ENCODE assay signal across 32 cellular contexts in the genomic region with DNA sequence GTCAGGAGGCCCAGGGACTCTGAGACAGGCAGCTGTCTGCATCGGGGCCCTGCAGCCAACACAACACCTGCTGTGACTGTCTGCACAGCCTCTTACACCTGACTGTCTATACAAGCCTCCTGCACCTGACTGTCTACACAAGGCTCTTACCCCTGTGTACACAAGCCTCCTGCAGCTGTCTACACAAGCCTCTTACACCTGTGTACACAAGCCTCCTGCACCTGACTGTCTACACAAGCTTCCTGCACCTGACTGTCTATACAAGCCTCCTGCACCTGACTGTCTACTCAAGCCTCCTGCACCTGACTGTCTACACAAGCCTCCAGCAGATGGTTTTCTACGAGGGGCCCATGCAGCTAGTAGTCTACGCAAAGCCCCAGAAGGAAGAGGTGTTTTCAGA. TPM values are rescaled to one million over a fixed set of nuclear protein-coding genes. Genes with fewer than 3 reads are reported as not detected.
DNase-seq lines count a peak whose midpoint lies in the region; TF ChIP-seq lines count a peak whose summit lies in the region.
"Had no signal": no experiment of that assay in that cellular context is flagged by ENCODE, and none has a peak within 500 bp of the region (broad histone marks: within the 10 kb centered on the region; RNA-seq: fewer than 3 reads in every experiment).

No MANE protein-coding gene starts in this region.

- no peak overlapping the region for H2BK12ac ChIP-seq in H9 (ENCODE audit: insufficient read length, low read depth, low read length)

- H3K27ac Mint-ChIP-seq in H9, result no peak overlapping the region
- no peak overlapping the region for H3K27ac Mint-ChIP-seq in activated naive CD8-positive, alpha-beta T cell treated with anti-CD3 and anti-CD28 coated beads for 36 hours
- H3K27ac Mint-ChIP-seq: activated naive CD4-positive, alpha-beta T cell treated with anti-CD3 and anti-CD28 coated beads for 36 hours; B cell; CD4-positive, alpha-beta memory T cell; dendritic cell treated with granulocyte-macrophage colony-stimulating factor and Interleukin-4, amounts not matched to agents 40 ng/mL and 50 ng/mL, for 4 days; mesothelial cell of epicardium; stimulated activated naive CD8-positive, alpha-beta T cell treated with anti-CD3 and anti-CD28 coated beads, Interleukin-15, Interleukin-2, amounts not matched to agents 100 ng/mL and 50 ng/mL, for 24 hours; T-helper 1 cell treated with Interleukin-12 subunit alpha and Interleukin-12 subunit beta and Interleukin-4 antibody, amounts not matched to agents 30 μg/mL and 1 μg/mL, for 36 hours had no signal

- no peak overlapping the region for H2BK120ac ChIP-seq in H9 (ENCODE audit: low read depth, low read length, poor library complexity, severe bottlenecking)

- H3K9me3 Mint-ChIP-seq in H9, result no peaks in the 10 kb centered on the region
- H3K9me3 Mint-ChIP-seq in activated naive CD8-positive, alpha-beta T cell treated with anti-CD3 and anti-CD28 coated beads for 36 hours, result no peaks in the 10 kb centered on the region
- H3K9me3 Mint-ChIP-seq: activated naive CD4-positive, alpha-beta T cell treated with anti-CD3 and anti-CD28 coated beads for 36 hours; dendritic cell treated with granulocyte-macrophage colony-stimulating factor and Interleukin-4, amounts not matched to agents 40 ng/mL and 50 ng/mL, for 4 days; mesothelial cell of epicardium; stimulated activated naive CD8-positive, alpha-beta T cell treated with anti-CD3 and anti-CD28 coated beads, Interleukin-15, Interleukin-2, amounts not matched to agents 100 ng/mL and 50 ng/mL, for 24 hours; T-helper 1 cell treated with Interleukin-12 subunit alpha and Interleukin-12 subunit beta and Interleukin-4 antibody, amounts not matched to agents 30 μg/mL and 1 μg/mL, for 36 hours had no signal

- TF ChIP-seq CTCF in H9 (conservative IDR thresholded peaks at IDR 0.05), result no peak
- no peak for TF ChIP-seq CTCF in coronary artery (IDR thresholded peaks at IDR 0.05)
- TF ChIP-seq CTCF in foreskin fibroblast (IDR thresholded peaks at IDR 0.05; ENCODE audit: low read depth, low read length), result no peak

- no peak overlapping the region for H2AK5ac ChIP-seq in H9 (ENCODE audit: insufficient read length, low read length)

- H2BK5ac ChIP-seq in H9 (ENCODE audit: insufficient read length, low read length), result no peak overlapping the region

- peaks cover 62% of the 10 kb centered on the region for H3K27me3 Mint-ChIP-seq in H9 (ENCODE audit: low read depth)
- H3K27me3 Mint-ChIP-seq in activated naive CD8-positive, alpha-beta T cell treated with anti-CD3 and anti-CD28 coated beads for 36 hours, result peaks cover 29% of the 10 kb centered on the region

- H3K27me3 ChIP-seq in H9 (ENCODE audit: insufficient read depth, low read length), result peaks cover 8% of the 10 kb centered on the region; the same call in 1 of the 2 replicates

- no peaks in the 10 kb centered on the region for H3K36me3 Mint-ChIP-seq in H9 (ENCODE audit: insufficient read depth in 1 of 3, low read depth in 3 of 3)
- H3K36me3 Mint-ChIP-seq in activated naive CD8-positive, alpha-beta T cell treated with anti-CD3 and anti-CD28 coated beads for 36 hours, result no peaks in the 10 kb centered on the region
- H3K36me3 Mint-ChIP-seq: CD4-positive, alpha-beta memory T cell; naive B cell had no signal

- DNase-seq in H9 (peak; percentile 10), NCI-H128 (lab: John Stamatoyannopoulos, UW; ENCODE audit: unreplicated experiment) (peak; percentile 46), NCI-H2171 treated with DMSO at 0.1 percent for 48 hours (lab: John Stamatoyannopoulos, UW) (peak; percentile 84), coronary artery (ENCODE audit: low spot score) (peak; percentile 50), foreskin fibroblast (no peak), activated T-cell treated with anti-CD3 and anti-CD28 coated beads for 4 hours (no peak)
- DNase-seq in activated naive CD8-positive, alpha-beta T cell treated with anti-CD3 and anti-CD28 coated beads for 36 hours, result no peak
- DNase-seq: ACHN; activated CD4-positive, alpha-beta T cell treated with anti-CD3 and anti-CD28 coated beads, Interleukin-2, amount 50 U/mL, for 4 hours; activated CD8-positive, alpha-beta memory T cell treated with anti-CD3 and anti-CD28 coated beads, Interleukin-2, amount 50 U/mL, for 4 hours; activated naive CD4-positive, alpha-beta T cell treated with anti-CD3 and anti-CD28 coated beads for 36 hours; body of pancreas; CD4-positive, alpha-beta memory T cell; foreskin keratinocyte; MM.1S; naive B cell; NCI-H1694 treated with DMSO at 0.1 percent for 48 hours; NCI-H524; PC-9; right cardiac atrium; Right ventricle myocardium superior; stimulated activated CD4-positive, alpha-beta T cell treated with anti-CD3 and anti-CD28 coated beads, Interleukin-2, amount 100 ng/mL, for 24 hours; uterus had no signal

- H3K4me3 ChIP-seq in coronary artery, result no peak overlapping the region
- no peak overlapping the region for H3K4me3 ChIP-seq in foreskin fibroblast (ENCODE audit: low read depth in 1 of 2, low read length in 2 of 2)
- H3K4me3 ChIP-seq: body of pancreas, esophagus muscularis mucosa, PC-9, thoracic aorta, uterus had no signal

- H4K91ac ChIP-seq in H9 (ENCODE audit: insufficient read length, low read depth, low read length), result no peak overlapping the region

- no peak overlapping the region for H2BK20ac ChIP-seq in H9 (ENCODE audit: low read depth, low read length, poor library complexity, severe bottlenecking)

- H3K18ac ChIP-seq in H9 (ENCODE audit: insufficient read length, low read depth, low read length), result no peak overlapping the region

- no peak overlapping the region for H2AFZ ChIP-seq in H9 (ENCODE audit: low read length)
- H2AFZ ChIP-seq: PC-9 had no signal

- no peaks in the 10 kb centered on the region for H3K79me2 ChIP-seq in H9 (ENCODE audit: insufficient read depth, low read length)

- H3K23me2 ChIP-seq in H9 (ENCODE audit: insufficient read length, low read depth, low read length, poor library complexity, severe bottlenecking), result no peaks in the 10 kb centered on the region

- WGBS in H9 (ENCODE audit: extremely low coverage, insufficient read length, low lambda C conversion rate), result no CpG with 5 or more reads among the region's 3 CpGs

- no peak overlapping the region for H3K4me3 Mint-ChIP-seq in H9
- H3K4me3 Mint-ChIP-seq in activated naive CD8-positive, alpha-beta T cell treated with anti-CD3 and anti-CD28 coated beads for 36 hours, result no peak overlapping the region
- H3K4me3 Mint-ChIP-seq: activated naive CD4-positive, alpha-beta T cell treated with anti-CD3 and anti-CD28 coated beads for 36 hours; B cell; CD4-positive, alpha-beta memory T cell; central memory CD8-positive, alpha-beta T cell; dendritic cell treated with granulocyte-macrophage colony-stimulating factor and Interleukin-4, amounts not matched to agents 40 ng/mL and 50 ng/mL, for 4 days; mesothelial cell of epicardium; naive B cell; stimulated activated naive CD8-positive, alpha-beta T cell treated with anti-CD3 and anti-CD28 coated beads, Interleukin-15, Interleukin-2, amounts not matched to agents 100 ng/mL and 50 ng/mL, for 24 hours; T-helper 1 cell treated with Interleukin-12 subunit alpha and Interleukin-12 subunit beta and Interleukin-4 antibody, amounts not matched to agents 30 μg/mL and 1 μg/mL, for 36 hours had no signal

- no peak overlapping the region for H2BK15ac ChIP-seq in H9 (ENCODE audit: low read depth, low read length)

- no peak overlapping the region for H3K14ac ChIP-seq in H9 (ENCODE audit: insufficient read depth, low read length)

- no peak overlapping the region for H3K4me2 ChIP-seq in H9 (ENCODE audit: insufficient read depth, insufficient read length, low read length)
- H3K4me2 ChIP-seq: PC-9 had no signal

- H3K56ac ChIP-seq in H9 (ENCODE audit: insufficient read length, low read depth, low read length), result no peak overlapping the region

- H4K5ac ChIP-seq in H9 (ENCODE audit: insufficient read length, low read depth, low read length), result no peak overlapping the region

- H3K4me1 Mint-ChIP-seq in H9, result peaks cover 3 to 6% of the 10 kb centered on the region in 2 experiments
- H3K4me1 Mint-ChIP-seq in activated naive CD8-positive, alpha-beta T cell treated with anti-CD3 and anti-CD28 coated beads for 36 hours, result no peaks in the 10 kb centered on the region
- H3K4me1 Mint-ChIP-seq: B cell; CD4-positive, alpha-beta memory T cell; central memory CD8-positive, alpha-beta T cell; naive B cell had no signal

- H3K79me1 ChIP-seq in H9 (ENCODE audit: insufficient read depth, low read depth, low read length, poor library complexity, severe bottlenecking), result no peaks in the 10 kb centered on the region

- no peak overlapping the region for H3K23ac ChIP-seq in H9 (ENCODE audit: insufficient read length, low read depth, low read length)

- no peaks in the 10 kb centered on the region for H3K9me3 ChIP-seq in H9 (ENCODE audit: control insufficient read depth, low read depth, low read length)
- H3K9me3 ChIP-seq: body of pancreas, thoracic aorta, uterus had no signal

- no peak overlapping the region for H3T11ph ChIP-seq in H9 (ENCODE audit: low read length)

- H3K4me1 ChIP-seq in H9 (ENCODE audit: insufficient read depth, low read length), result no peaks in the 10 kb centered on the region; the same call in 1 of the 2 replicates
- H3K4me1 ChIP-seq: body of pancreas, esophagus muscularis mucosa, foreskin keratinocyte, uterus had no signal

- H4K20me1 ChIP-seq in H9 (ENCODE audit: control insufficient read depth, insufficient read depth, insufficient read length), result no peaks in the 10 kb centered on the region

- H4K8ac ChIP-seq in H9 (replicated peaks; ENCODE audit: insufficient read length, low read depth, low read length), result no peak overlapping the region

- H3K9ac ChIP-seq in H9 (ENCODE audit: extremely low read depth, insufficient read length, low read length), result no peak overlapping the region

- H3K4ac ChIP-seq in H9 (ENCODE audit: low read depth, low read length), result no peak overlapping the region

- H3K27ac ChIP-seq in H9 (ENCODE audit: insufficient read length, low read depth, low read length) (no peak overlapping the region), coronary artery (no peak overlapping the region)
- H3K27ac ChIP-seq: body of pancreas, esophagus muscularis mucosa, foreskin keratinocyte, PC-9, thoracic aorta, uterus had no signal

RNA-seq across cellular contexts. Expression of a gene that starts 18.6 kb away (rescaled TPM):
- 91.6 and 94.4 TPM in 2 replicates for total RNA-seq in H9 (2021)
- total RNA-seq in activated naive CD8-positive, alpha-beta T cell treated with anti-CD3 and anti-CD28 coated beads for 36 hours, result not detected
- total RNA-seq: activated naive CD4-positive, alpha-beta T cell treated with anti-CD3 and anti-CD28 coated beads for 36 hours; B cell; CD4-positive, alpha-beta memory T cell; G401; PC-9 had no signal

Comparison
In these comparisons a context has a peak if more than half of its experiments do, and no peak if none do; other contexts are left out.
1. DNase-seq: peak in H9 (single experiment), NCI-H128 (single experiment), NCI-H2171 treated with DMSO at 0.1 percent for 48 hours (single experiment) and coronary artery (single experiment); none in activated naive CD8-positive, alpha-beta T cell treated with anti-CD3 and anti-CD28 coated beads for 36 hours (single experiment), foreskin fibroblast (0 of 2) and activated T-cell treated with anti-CD3 and anti-CD28 coated beads for 4 hours (single experiment).
2. RNA of a gene that starts 18.6 kb away (total RNA-seq): 91.6 to 94.4 TPM in H9; not detected in activated naive CD8-positive, alpha-beta T cell treated with anti-CD3 and anti-CD28 coated beads for 36 hours; every median in the first group is over 10 times any median in the second.